1 cellular context compared by ENCODE assay signal in the genomic region with DNA sequence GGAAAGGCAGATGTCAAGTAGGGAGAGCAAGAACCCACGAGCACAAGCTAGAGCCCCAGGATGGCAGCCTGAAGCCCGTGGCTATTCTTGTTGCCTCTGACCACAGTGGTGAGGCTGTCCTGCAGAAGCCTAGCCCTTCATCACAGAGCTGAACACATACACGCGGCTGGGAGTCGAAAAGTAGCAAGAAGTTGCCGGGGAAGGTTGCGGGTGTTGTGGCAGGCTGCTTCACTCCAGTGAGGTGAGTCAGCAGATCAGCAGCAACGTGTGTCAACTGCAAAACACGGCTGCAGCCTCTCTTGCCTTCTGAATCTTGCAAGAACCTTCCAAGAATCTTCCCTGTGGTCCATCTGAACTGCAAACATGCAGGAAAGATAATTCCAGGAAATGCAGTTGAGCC.
TF ChIP-seq lines count a peak whose summit lies in the region.

No MANE protein-coding gene starts in this region.

TF ChIP-seq in K562, 482 proteins besides CTCF, POLR2A, EP300 and RAD21 (continued from another document and continues in another):
- no peak for TF ChIP-seq PTTG1 (tag; IDR thresholded peaks at IDR 0.05; ENCODE audit: low read depth)
- TF ChIP-seq ZC3H11A (IDR thresholded peaks at IDR 0.05; ENCODE audit: low read depth, low read length) = no peak
- no peak for TF ChIP-seq ZNF561 (CRISPR knock-in tag; conservative IDR thresholded peaks at IDR 0.05)
- no peak for TF ChIP-seq CCAR2 (IDR thresholded peaks at IDR 0.05; ENCODE audit: low read depth, low read length)
- TF ChIP-seq CBX3 (IDR thresholded peaks at IDR 0.05; ENCODE audit: borderline replicate concordance in 1 of 2, low read length in 2 of 2) = no peak
- TF ChIP-seq ZFP1 (CRISPR knock-in tag; IDR thresholded peaks at IDR 0.05) = no peak
- no peak for TF ChIP-seq GABPB2 (CRISPR knock-in tag; conservative IDR thresholded peaks at IDR 0.05)
- TF ChIP-seq ZNF75A (CRISPR knock-in tag; IDR thresholded peaks at IDR 0.05) = no peak
- 0 out of 4 replicates have a peak, but pooled peaks of 1 of the 2 experiments have one; percentile 14 for TF ChIP-seq FOXK2 (conservative IDR thresholded peaks at IDR 0.05 in 1 of 2, IDR thresholded peaks at IDR 0.05 in 1 of 2; ENCODE audit: low read depth in 2 of 2)
- TF ChIP-seq HIVEP1 (CRISPR knock-in tag; IDR thresholded peaks at IDR 0.05) = no peak
- no peak for TF ChIP-seq TAL1 (IDR thresholded peaks at IDR 0.05)
- TF ChIP-seq ARID2 (IDR thresholded peaks at IDR 0.05) = no peak
- TF ChIP-seq DPF2 (IDR thresholded peaks at IDR 0.05) = 0 out of 2 replicates have a peak, but pooled peaks have one; percentile 31
- TF ChIP-seq SP1 (CRISPR knock-in tag; IDR thresholded peaks at IDR 0.05) = no peak
- TF ChIP-seq JUNB (CRISPR knock-in tag; conservative IDR thresholded peaks at IDR 0.05) = no peak
- TF ChIP-seq ZNF717 (CRISPR knock-in tag; IDR thresholded peaks at IDR 0.05) = no peak
- no peak for TF ChIP-seq ZBTB34 (CRISPR knock-in tag; IDR thresholded peaks at IDR 0.05)
- TF ChIP-seq, protein P1, sequence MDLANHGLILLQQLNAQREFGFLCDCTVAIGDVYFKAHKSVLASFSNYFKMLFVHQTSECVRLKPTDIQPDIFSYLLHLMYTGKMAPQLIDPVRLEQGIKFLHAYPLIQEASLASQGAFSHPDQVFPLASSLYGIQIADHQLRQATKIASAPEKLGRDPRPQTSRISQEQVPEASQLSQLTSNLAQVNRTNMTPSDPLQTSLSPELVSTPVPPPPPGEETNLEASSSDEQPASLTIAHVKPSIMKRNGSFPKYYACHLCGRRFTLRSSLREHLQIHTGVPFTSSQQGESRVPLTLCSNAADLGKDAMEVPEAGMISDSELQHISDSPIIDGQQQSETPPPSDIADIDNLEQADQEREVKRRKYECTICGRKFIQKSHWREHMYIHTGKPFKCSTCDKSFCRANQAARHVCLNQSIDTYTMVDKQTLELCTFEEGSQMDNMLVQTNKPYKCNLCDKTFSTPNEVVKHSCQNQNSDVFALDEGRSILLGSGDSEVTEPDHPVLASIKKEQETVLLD (IDR thresholded peaks at IDR 0.05) = no peak
- TF ChIP-seq MBD1 (CRISPR knock-in tag; IDR thresholded peaks at IDR 0.05) = no peak
- 0 out of 2 replicates have a peak, but pooled peaks have one; percentile 46 for TF ChIP-seq MAX (CRISPR knock-in tag; IDR thresholded peaks at IDR 0.05)
- TF ChIP-seq NFYB (IDR thresholded peaks at IDR 0.05; ENCODE audit: extremely low read depth, insufficient read length) = no peak
- TF ChIP-seq ZNF324 (CRISPR knock-in tag; IDR thresholded peaks at IDR 0.05) = no peak
- peak; percentile 92 for TF ChIP-seq C11orf30 (IDR thresholded peaks at IDR 0.05; ENCODE audit: low read depth)
- no peak for TF ChIP-seq THRB (CRISPR knock-in tag; conservative IDR thresholded peaks at IDR 0.05)
- TF ChIP-seq STAT5A (IDR thresholded peaks at IDR 0.05; ENCODE audit: borderline replicate concordance, low read length) = no peak
- TF ChIP-seq NONO (IDR thresholded peaks at IDR 0.05; ENCODE audit: low read depth in 2 of 2, low read length in 1 of 2) = no peak
- TF ChIP-seq XRCC5 (IDR thresholded peaks at IDR 0.05; ENCODE audit: low read depth, low read length) = no peak
- no peak for TF ChIP-seq ZNF134 (CRISPR knock-in tag; conservative IDR thresholded peaks at IDR 0.05)
- no peak for TF ChIP-seq CEBPG (CRISPR knock-in tag; IDR thresholded peaks at IDR 0.05)
- no peak for TF ChIP-seq CEBPG (tag; conservative IDR thresholded peaks at IDR 0.05 in 1 of 2, IDR thresholded peaks at IDR 0.05 in 1 of 2)
- no peak for TF ChIP-seq SFPQ (IDR thresholded peaks at IDR 0.05; ENCODE audit: low read depth, low read length)
- no peak for TF ChIP-seq FUS (optimal IDR thresholded peaks at IDR 0.05; ENCODE audit: low read depth, low read length)
- TF ChIP-seq EHMT2 (IDR thresholded peaks at IDR 0.05) = no peak
- TF ChIP-seq, protein P2, sequence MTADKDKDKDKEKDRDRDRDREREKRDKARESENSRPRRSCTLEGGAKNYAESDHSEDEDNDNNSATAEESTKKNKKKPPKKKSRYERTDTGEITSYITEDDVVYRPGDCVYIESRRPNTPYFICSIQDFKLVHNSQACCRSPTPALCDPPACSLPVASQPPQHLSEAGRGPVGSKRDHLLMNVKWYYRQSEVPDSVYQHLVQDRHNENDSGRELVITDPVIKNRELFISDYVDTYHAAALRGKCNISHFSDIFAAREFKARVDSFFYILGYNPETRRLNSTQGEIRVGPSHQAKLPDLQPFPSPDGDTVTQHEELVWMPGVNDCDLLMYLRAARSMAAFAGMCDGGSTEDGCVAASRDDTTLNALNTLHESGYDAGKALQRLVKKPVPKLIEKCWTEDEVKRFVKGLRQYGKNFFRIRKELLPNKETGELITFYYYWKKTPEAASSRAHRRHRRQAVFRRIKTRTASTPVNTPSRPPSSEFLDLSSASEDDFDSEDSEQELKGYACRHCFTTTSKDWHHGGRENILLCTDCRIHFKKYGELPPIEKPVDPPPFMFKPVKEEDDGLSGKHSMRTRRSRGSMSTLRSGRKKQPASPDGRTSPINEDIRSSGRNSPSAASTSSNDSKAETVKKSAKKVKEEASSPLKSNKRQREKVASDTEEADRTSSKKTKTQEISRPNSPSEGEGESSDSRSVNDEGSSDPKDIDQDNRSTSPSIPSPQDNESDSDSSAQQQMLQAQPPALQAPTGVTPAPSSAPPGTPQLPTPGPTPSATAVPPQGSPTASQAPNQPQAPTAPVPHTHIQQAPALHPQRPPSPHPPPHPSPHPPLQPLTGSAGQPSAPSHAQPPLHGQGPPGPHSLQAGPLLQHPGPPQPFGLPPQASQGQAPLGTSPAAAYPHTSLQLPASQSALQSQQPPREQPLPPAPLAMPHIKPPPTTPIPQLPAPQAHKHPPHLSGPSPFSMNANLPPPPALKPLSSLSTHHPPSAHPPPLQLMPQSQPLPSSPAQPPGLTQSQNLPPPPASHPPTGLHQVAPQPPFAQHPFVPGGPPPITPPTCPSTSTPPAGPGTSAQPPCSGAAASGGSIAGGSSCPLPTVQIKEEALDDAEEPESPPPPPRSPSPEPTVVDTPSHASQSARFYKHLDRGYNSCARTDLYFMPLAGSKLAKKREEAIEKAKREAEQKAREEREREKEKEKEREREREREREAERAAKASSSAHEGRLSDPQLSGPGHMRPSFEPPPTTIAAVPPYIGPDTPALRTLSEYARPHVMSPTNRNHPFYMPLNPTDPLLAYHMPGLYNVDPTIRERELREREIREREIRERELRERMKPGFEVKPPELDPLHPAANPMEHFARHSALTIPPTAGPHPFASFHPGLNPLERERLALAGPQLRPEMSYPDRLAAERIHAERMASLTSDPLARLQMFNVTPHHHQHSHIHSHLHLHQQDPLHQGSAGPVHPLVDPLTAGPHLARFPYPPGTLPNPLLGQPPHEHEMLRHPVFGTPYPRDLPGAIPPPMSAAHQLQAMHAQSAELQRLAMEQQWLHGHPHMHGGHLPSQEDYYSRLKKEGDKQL (CRISPR knock-in tag; IDR thresholded peaks at IDR 0.05; ENCODE audit: borderline replicate concordance) = no peak
- TF ChIP-seq, protein P3, sequence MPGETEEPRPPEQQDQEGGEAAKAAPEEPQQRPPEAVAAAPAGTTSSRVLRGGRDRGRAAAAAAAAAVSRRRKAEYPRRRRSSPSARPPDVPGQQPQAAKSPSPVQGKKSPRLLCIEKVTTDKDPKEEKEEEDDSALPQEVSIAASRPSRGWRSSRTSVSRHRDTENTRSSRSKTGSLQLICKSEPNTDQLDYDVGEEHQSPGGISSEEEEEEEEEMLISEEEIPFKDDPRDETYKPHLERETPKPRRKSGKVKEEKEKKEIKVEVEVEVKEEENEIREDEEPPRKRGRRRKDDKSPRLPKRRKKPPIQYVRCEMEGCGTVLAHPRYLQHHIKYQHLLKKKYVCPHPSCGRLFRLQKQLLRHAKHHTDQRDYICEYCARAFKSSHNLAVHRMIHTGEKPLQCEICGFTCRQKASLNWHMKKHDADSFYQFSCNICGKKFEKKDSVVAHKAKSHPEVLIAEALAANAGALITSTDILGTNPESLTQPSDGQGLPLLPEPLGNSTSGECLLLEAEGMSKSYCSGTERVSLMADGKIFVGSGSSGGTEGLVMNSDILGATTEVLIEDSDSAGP (CRISPR knock-in tag; IDR thresholded peaks at IDR 0.05) = no peak
- no peak for TF ChIP-seq RBM15 (IDR thresholded peaks at IDR 0.05; ENCODE audit: insufficient read depth, low read length)
- TF ChIP-seq HMG20A (CRISPR knock-in tag; conservative IDR thresholded peaks at IDR 0.05) = no peak
- TF ChIP-seq ESRRB (CRISPR knock-in tag; IDR thresholded peaks at IDR 0.05; ENCODE audit: borderline replicate concordance) = no peak
- no peak for TF ChIP-seq USF1 (CRISPR knock-in tag; IDR thresholded peaks at IDR 0.05)
- TF ChIP-seq, protein P4, sequence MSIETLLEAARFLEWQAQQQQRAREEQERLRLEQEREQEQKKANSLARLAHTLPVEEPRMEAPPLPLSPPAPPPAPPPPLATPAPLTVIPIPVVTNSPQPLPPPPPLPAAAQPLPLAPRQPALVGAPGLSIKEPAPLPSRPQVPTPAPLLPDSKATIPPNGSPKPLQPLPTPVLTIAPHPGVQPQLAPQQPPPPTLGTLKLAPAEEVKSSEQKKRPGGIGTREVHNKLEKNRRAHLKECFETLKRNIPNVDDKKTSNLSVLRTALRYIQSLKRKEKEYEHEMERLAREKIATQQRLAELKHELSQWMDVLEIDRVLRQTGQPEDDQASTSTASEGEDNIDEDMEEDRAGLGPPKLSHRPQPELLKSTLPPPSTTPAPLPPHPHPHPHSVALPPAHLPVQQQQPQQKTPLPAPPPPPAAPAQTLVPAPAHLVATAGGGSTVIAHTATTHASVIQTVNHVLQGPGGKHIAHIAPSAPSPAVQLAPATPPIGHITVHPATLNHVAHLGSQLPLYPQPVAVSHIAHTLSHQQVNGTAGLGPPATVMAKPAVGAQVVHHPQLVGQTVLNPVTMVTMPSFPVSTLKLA (conservative IDR thresholded peaks at IDR 0.05) = 0 out of 4 replicates have a peak, but pooled peaks of 1 of the 2 experiments have one; percentile 30
- TF ChIP-seq DNMT1 (IDR thresholded peaks at IDR 0.05) = no peak
- no peak for TF ChIP-seq NCOR1 (IDR thresholded peaks at IDR 0.05)
- no peak for TF ChIP-seq XRCC4 (IDR thresholded peaks at IDR 0.05; ENCODE audit: extremely low read depth, insufficient read depth, insufficient read length)
- peak; percentile 32; the same call in 1 of the 2 replicates for TF ChIP-seq ATF3 (IDR thresholded peaks at IDR 0.05)
- TF ChIP-seq ATF3 (CRISPR knock-in tag; conservative IDR thresholded peaks at IDR 0.05) = no peak
- TF ChIP-seq RHOXF2B (CRISPR knock-in tag; conservative IDR thresholded peaks at IDR 0.05) = no peak
